In genomic region chr11:116879789-116880402, GRCh38 we compare ENCODE assay signal across 8 cellular contexts.
A peak's percentile ranks its signal among the peaks of the same experiment; 100 is the strongest.
DNase-seq lines count a peak whose midpoint lies in the region; ATAC-seq and TF ChIP-seq lines count a peak whose summit lies in the region.

No MANE protein-coding gene starts in this region.

- no peak overlapping the region for H3K4me2 ChIP-seq in DOHH2 (ENCODE audit: low read length)

- DNase-seq in HPDE6-E6E7 (ENCODE audit: extremely low spot score) (peak; percentile 49), NCI-H82 treated with DMSO at 0.1 percent for 48 hours (lab: John Stamatoyannopoulos, UW; ENCODE audit: unreplicated experiment) (peak; percentile 21), brain microvascular endothelial cell (peak; percentile 67), iPS-NIHi7 (ENCODE audit: extremely low spot score) (peak; percentile 67)

- H3K36me3 ChIP-seq in DOHH2 (ENCODE audit: control insufficient read depth, low read length), result peaks cover 8% of the 10 kb centered on the region; the same call in 1 of the 2 replicates
- no peaks in the 10 kb centered on the region for H3K36me3 ChIP-seq in brain microvascular endothelial cell (replicated peaks)

- H3K79me2 ChIP-seq in DOHH2 (ENCODE audit: control insufficient read depth, low read length), result no peaks in the 10 kb centered on the region

- H4K20me1 ChIP-seq in DOHH2 (ENCODE audit: control insufficient read depth, insufficient read depth, low read depth, low read length), result no peaks in the 10 kb centered on the region; the same call in 1 of the 2 replicates

- H3K4me1 ChIP-seq in DOHH2 (ENCODE audit: control insufficient read depth, low read length), result peaks cover 4% of the 10 kb centered on the region

- H3K9me2 ChIP-seq in DOHH2 (replicated peaks; ENCODE audit: control insufficient read depth, low read length), result no peaks in the 10 kb centered on the region

- H3K27me3 ChIP-seq in DOHH2 (ENCODE audit: control insufficient read depth, low read length) (no peaks in the 10 kb centered on the region), brain microvascular endothelial cell (replicated peaks) (no peaks in the 10 kb centered on the region)

- TF ChIP-seq CTCF in DOHH2 (IDR thresholded peaks at IDR 0.05; ENCODE audit: low read depth, low read length, poor library complexity, severe bottlenecking), result peak; percentile 83
- TF ChIP-seq CTCF in brain microvascular endothelial cell (IDR thresholded peaks at IDR 0.05; ENCODE audit: low read depth, low read length, missing control alignments), result peak; percentile 79

- H3K27ac Mint-ChIP-seq in stimulated activated memory B cell treated with anti-CD40 and anti-IgM and Interleukin-4, amounts not matched to agents 10 μg/mL and 1 μg/mL and 100 μg/mL, for 72 hours, result peak overlapping the region; percentile 59

- H3K27me3 Mint-ChIP-seq in stimulated activated memory B cell treated with anti-CD40 and anti-IgM and Interleukin-4, amounts not matched to agents 10 μg/mL and 1 μg/mL and 100 μg/mL, for 72 hours, result no peaks in the 10 kb centered on the region

- H3K4me3 ChIP-seq in DOHH2 (ENCODE audit: low read length), result no peak overlapping the region
- H3K4me3 ChIP-seq in brain microvascular endothelial cell (ENCODE audit: low read depth, low read length), result no peak overlapping the region

- H3K9me3 Mint-ChIP-seq in stimulated activated memory B cell treated with anti-CD40 and anti-IgM and Interleukin-4, amounts not matched to agents 10 μg/mL and 1 μg/mL and 100 μg/mL, for 72 hours, result no peaks in the 10 kb centered on the region

- in situ Hi-C loops in brain microvascular endothelial cell (cut with HindIII; ENCODE audit: low pct_ligation_motif_present, low sequenced_read_pairs), result no loop called here

- H3K9me3 ChIP-seq in DOHH2 (ENCODE audit: control insufficient read depth, insufficient read depth, low read length), result no peaks in the 10 kb centered on the region

- ATAC-seq in stimulated activated memory B cell treated with anti-CD40 and anti-IgM and Interleukin-4, amounts not matched to agents 10 μg/mL and 1 μg/mL and 100 μg/mL, for 72 hours, result peak; percentile 68
- ATAC-seq in HG02610 (IDR thresholded peaks at IDR 0.05; ENCODE audit: unreplicated experiment), result no peak
- no peak for ATAC-seq in HG03097 (IDR thresholded peaks at IDR 0.05; ENCODE audit: low FRiP score, unreplicated experiment)

- no peak overlapping the region for H3K27ac ChIP-seq in DOHH2 (ENCODE audit: low read depth, low read length)
- H3K27ac ChIP-seq in brain microvascular endothelial cell, result no peak overlapping the region

- peaks cover 15% of the 10 kb centered on the region for H3K4me1 Mint-ChIP-seq in stimulated activated memory B cell treated with anti-CD40 and anti-IgM and Interleukin-4, amounts not matched to agents 10 μg/mL and 1 μg/mL and 100 μg/mL, for 72 hours

- no peak overlapping the region for H3K4me3 Mint-ChIP-seq in stimulated activated memory B cell treated with anti-CD40 and anti-IgM and Interleukin-4, amounts not matched to agents 10 μg/mL and 1 μg/mL and 100 μg/mL, for 72 hours

- peaks cover 31% of the 10 kb centered on the region for H3K36me3 Mint-ChIP-seq in stimulated activated memory B cell treated with anti-CD40 and anti-IgM and Interleukin-4, amounts not matched to agents 10 μg/mL and 1 μg/mL and 100 μg/mL, for 72 hours

- H3F3A ChIP-seq in DOHH2 (ENCODE audit: control insufficient read depth, insufficient read depth), result no peaks in the 10 kb centered on the region; the same call in 1 of the 2 replicates
